23 cellular contexts compared by ENCODE assay signal in the genomic region with DNA sequence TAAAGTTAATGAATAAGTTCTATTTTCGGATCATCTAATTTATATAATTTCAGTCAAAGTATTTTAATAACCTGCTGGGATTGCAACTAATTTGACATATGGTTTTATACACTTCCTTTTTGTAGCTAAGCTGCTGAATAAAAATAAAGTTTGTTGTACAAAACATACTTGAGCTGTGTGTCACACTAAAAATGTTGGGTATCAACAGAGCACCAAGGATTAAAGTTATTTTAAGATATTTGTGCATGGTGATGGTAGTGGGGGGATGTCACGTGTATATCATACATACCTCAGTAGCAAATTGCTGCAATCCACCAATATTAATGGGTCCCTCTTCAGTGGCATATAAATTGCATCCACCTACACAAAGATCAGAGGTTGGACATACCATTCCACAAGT.
DNase-seq lines count a peak whose midpoint lies in the region; ATAC-seq and TF ChIP-seq lines count a peak whose summit lies in the region.
"Had no signal": no experiment of that assay in that cellular context is flagged by ENCODE, and none has a peak within 500 bp of the region (broad histone marks: within the 10 kb centered on the region; RNA-seq: fewer than 3 reads in every experiment).

No MANE protein-coding gene starts in this region.

- in situ Hi-C loops in astrocyte of the spinal cord (cut with HindIII; ENCODE audit: low sequenced_read_pairs): no loop called here

- H3K9me2 ChIP-seq in hepatocyte (replicated peaks; ENCODE audit: insufficient read depth): no peaks in the 10 kb centered on the region

- no peaks in the 10 kb centered on the region for H3K79me2 ChIP-seq in hepatocyte

- TF ChIP-seq CTCF in astrocyte of the spinal cord (IDR thresholded peaks at IDR 0.05; ENCODE audit: low read depth, low read length): no peak
- TF ChIP-seq CTCF in foreskin fibroblast (IDR thresholded peaks at IDR 0.05; ENCODE audit: low read depth, low read length): no peak
- no peak for TF ChIP-seq CTCF in hepatocyte (IDR thresholded peaks at IDR 0.05; ENCODE audit: poor library complexity)

- DNase-seq in HCEC 1CT (peak; percentile 7), astrocyte of the spinal cord (ENCODE audit: low read depth, low spot score) (peak; percentile 14), foreskin fibroblast (peak; percentile 4 to 10), skeletal muscle cell (ENCODE audit: low read depth) (peak; percentile 10), HuH-7 (ENCODE audit: low spot score) (no peak), hepatocyte (ENCODE audit: low spot score) (no peak), inferior parietal cortex (ENCODE audit: extremely low spot score) (no peak)
- DNase-seq: Calu3; CD8-positive, alpha-beta memory T cell; GF-D8; KBM-7; NCI-H1092; NCI-H1436 treated with DMSO at 0.1 percent for 48 hours; NCI-H2029; NCI-H2227 treated with DMSO at 0.1 percent for 48 hours; NCI-H510A treated with DMSO at 0.1 percent for 48 hours; NCI-H748 treated with DMSO at 0.1 percent for 48 hours; NK-92 treated with Interleukin-12 subunit alpha and Interleukin-12 subunit beta, amount 100 ng/mL, for 24 hours; SHP77 treated with DMSO at 0.1 percent for 48 hours had no signal

- H3K9me3 ChIP-seq in hepatocyte (ENCODE audit: low read depth): no peaks in the 10 kb centered on the region

- H3K4me1 ChIP-seq in hepatocyte (ENCODE audit: insufficient read depth): no peaks in the 10 kb centered on the region

- H3K4me3 ChIP-seq in astrocyte of the spinal cord (ENCODE audit: low read depth, low read length) (no peak overlapping the region), foreskin fibroblast (ENCODE audit: low read depth in 1 of 2, low read length in 2 of 2) (no peak overlapping the region), skeletal muscle cell (ENCODE audit: low read depth, low read length) (no peak overlapping the region), hepatocyte (no peak overlapping the region)
- H3K4me3 ChIP-seq: SK-N-MC had no signal

- no peak overlapping the region for H3K4me2 ChIP-seq in hepatocyte

- ATAC-seq in GM19351 (IDR thresholded peaks at IDR 0.05; ENCODE audit: unreplicated experiment): no peak

- no peak overlapping the region for H2AFZ ChIP-seq in hepatocyte

- WGBS in hepatocyte (ENCODE audit: low lambda C conversion rate, missing lambda C conversion rate): 91% methylated on average over 2 of the region's 2 CpGs

- H4K20me1 ChIP-seq in hepatocyte (ENCODE audit: insufficient read depth, poor library complexity, severe bottlenecking): no peaks in the 10 kb centered on the region

- no peaks in the 10 kb centered on the region for H3K36me3 ChIP-seq in hepatocyte (replicated peaks; ENCODE audit: insufficient read depth, low read depth)

- H3K27ac ChIP-seq in hepatocyte: no peak overlapping the region
- H3K27ac ChIP-seq: C4-2B, RWPE1, SK-N-MC had no signal

- H3K27me3 ChIP-seq in hepatocyte: no peaks in the 10 kb centered on the region

Comparison
In these comparisons a context has a peak if more than half of its experiments do, and no peak if none do; other contexts are left out.
1. DNase-seq: peak in HCEC 1CT (single experiment), astrocyte of the spinal cord (single experiment), foreskin fibroblast (2 of 2) and skeletal muscle cell (single experiment); none in HuH-7 (single experiment), hepatocyte (single experiment) and inferior parietal cortex (single experiment).